Comparison of ENCODE assay signal across 18 cellular contexts in genomic region chr7:70712942-70713341, GRCh38.
DNase-seq lines count a peak whose midpoint lies in the region; ATAC-seq and TF ChIP-seq lines count a peak whose summit lies in the region.
"Had no signal": no experiment of that assay in that cellular context is flagged by ENCODE, and none has a peak within 500 bp of the region (broad histone marks: within the 10 kb centered on the region; RNA-seq: fewer than 3 reads in every experiment).

No MANE protein-coding gene starts in this region.

- in situ Hi-C loops in gastrocnemius medialis (cut with MboI; ENCODE audit: low sequenced_read_pairs in 4 of 4) = loop anchor here in 1 of 4 donors (25.0 kb wide), 1 partner anchor 651 kb away; no protein-coding TSS in a partner anchor

- ATAC-seq in gastrocnemius medialis = peak; percentile 96 to 98
- no peak for ATAC-seq in GM21717 (IDR thresholded peaks at IDR 0.05; ENCODE audit: unreplicated experiment)
- ATAC-seq: gastroesophageal sphincter had no signal

- H3K4me3 ChIP-seq in esophagus squamous epithelium = no peak overlapping the region
- no peak overlapping the region for H3K4me3 ChIP-seq in gastrocnemius medialis
- no peak overlapping the region for H3K4me3 ChIP-seq in ascending aorta
- H3K4me3 ChIP-seq: gastroesophageal sphincter, SK-N-MC, upper lobe of left lung had no signal

- TF ChIP-seq POLR2A in esophagus squamous epithelium (IDR thresholded peaks at IDR 0.05) (no peak), gastrocnemius medialis (IDR thresholded peaks at IDR 0.05) (no peak)

- H3K9me3 ChIP-seq in esophagus squamous epithelium (no peaks in the 10 kb centered on the region), gastrocnemius medialis (no peaks in the 10 kb centered on the region), ascending aorta (no peaks in the 10 kb centered on the region)

- intact Hi-C loops in esophagus squamous epithelium (cut with DNase I) (no loop called here), gastrocnemius medialis (cut with DNase I; ENCODE audit: low total_unique reads) (loop anchor here (1.0 to 10.0 kb wide), 2 partner anchors 56 to 902 kb away; no protein-coding TSS in a partner anchor), ascending aorta (cut with DNase I) (no loop called here)

- TF ChIP-seq CTCF in esophagus squamous epithelium (IDR thresholded peaks at IDR 0.05) = no peak
- no peak for TF ChIP-seq CTCF in gastrocnemius medialis (IDR thresholded peaks at IDR 0.05 in 4 of 5, conservative IDR thresholded peaks at IDR 0.05 in 1 of 5)
- no peak for TF ChIP-seq CTCF in ascending aorta (IDR thresholded peaks at IDR 0.05)

- 25 to 63% methylated on average over 5 of the region's 5 CpGs for WGBS in esophagus squamous epithelium, 2 donors

- H3K4me1 ChIP-seq in esophagus squamous epithelium (peaks cover 30 to 84% (median 32%) of the 10 kb centered on the region in 3 donors), gastrocnemius medialis (peaks cover 35 to 49% of the 10 kb centered on the region in 2 donors), ascending aorta (peaks cover 0 to 2% of the 10 kb centered on the region in 2 donors)

- no peaks in the 10 kb centered on the region for H3K27me3 ChIP-seq in esophagus squamous epithelium
- H3K27me3 ChIP-seq in gastrocnemius medialis = no peaks in the 10 kb centered on the region
- no peaks in the 10 kb centered on the region for H3K27me3 ChIP-seq in ascending aorta
- H3K27me3 ChIP-seq: gastroesophageal sphincter, upper lobe of left lung had no signal

- DNase-seq in DMS 273 (lab: John Stamatoyannopoulos, UW; ENCODE audit: unreplicated experiment) = peak; percentile 51
- DNase-seq in DMS 273 treated with DMSO at 0.1 percent for 48 hours (lab: John Stamatoyannopoulos, UW) = no peak
- peak; percentile 19 for DNase-seq in NCI-H526 treated with DMSO at 0.1 percent for 48 hours (lab: John Stamatoyannopoulos, UW)
- DNase-seq in esophagus squamous epithelium (lab: John Stamatoyannopoulos, UW) = no peak
- DNase-seq in gastrocnemius medialis = peak; percentile 86 to 89
- DNase-seq in ascending aorta (ENCODE audit: low spot score in 2 of 2) = no peak
- DNase-seq in NK-92 treated with Interleukin-12 subunit alpha and Interleukin-12 subunit beta, amount 100 ng/mL, for 24 hours (lab: John Stamatoyannopoulos, UW) = no peak
- DNase-seq: activated CD4-positive, alpha-beta T cell treated with anti-CD3 and anti-CD28 coated beads, Interleukin-2, amount 10 ng/mL, durations not matched to agents 24 days and 14 days; activated CD8-positive, alpha-beta memory T cell treated with anti-CD3 and anti-CD28 coated beads, Interleukin-2, amount 50 U/mL, for 48 hours; DMS79; NCI-H1105; stimulated activated naive CD4-positive, alpha-beta T cell treated with Interleukin-2 at 50 U/mL for 16 hours had no signal

- H3K36me3 ChIP-seq in esophagus squamous epithelium (no peaks in the 10 kb centered on the region), gastrocnemius medialis (no peaks in the 10 kb centered on the region), ascending aorta (no peaks in the 10 kb centered on the region)
- H3K36me3 ChIP-seq: gastroesophageal sphincter, upper lobe of left lung had no signal

- H3K27ac ChIP-seq in esophagus squamous epithelium (peak overlapping the region; percentile 21 to 69 (median 46)), gastrocnemius medialis (peak overlapping the region; percentile 65 to 82 (median 78)), ascending aorta (no peak overlapping the region)
- H3K27ac ChIP-seq: 22Rv1, gastroesophageal sphincter, KMS-11, SK-N-MC, upper lobe of left lung had no signal

Comparison
In these comparisons a context has a peak if more than half of its experiments do, and no peak if none do; other contexts are left out.
1. DNase-seq: peak in DMS 273 (single experiment), NCI-H526 treated with DMSO at 0.1 percent for 48 hours (single experiment) and gastrocnemius medialis (2 of 2); none in DMS 273 treated with DMSO at 0.1 percent for 48 hours (single experiment), esophagus squamous epithelium (single experiment), ascending aorta (0 of 2) and NK-92 treated with Interleukin-12 subunit alpha and Interleukin-12 subunit beta, amount 100 ng/mL, for 24 hours (single experiment).
2. H3K27ac ChIP-seq: peak in esophagus squamous epithelium (4 of 4) and gastrocnemius medialis (4 of 4); none in ascending aorta (0 of 2).